ENCODE assay signal across 22 cellular contexts in the genomic region with DNA sequence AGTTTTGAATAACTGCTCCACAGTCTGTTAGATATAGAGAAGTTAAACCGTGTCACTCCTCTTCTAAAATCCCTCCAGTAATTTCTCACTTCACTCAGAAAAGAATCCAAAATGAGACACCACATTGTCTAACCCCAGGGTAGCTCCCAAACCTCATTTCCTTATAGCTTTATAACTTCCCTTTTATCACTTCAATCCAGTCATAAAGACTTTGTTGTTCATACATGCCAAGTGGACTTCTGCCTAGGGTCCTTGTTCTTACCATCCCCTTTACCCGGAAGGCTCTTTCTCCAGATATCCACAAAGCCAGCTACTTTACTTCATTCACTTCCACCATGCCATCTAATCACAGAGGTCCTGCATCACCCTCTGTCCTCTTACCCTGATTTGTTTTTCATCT.
"Had no signal": no experiment of that assay in that cellular context is flagged by ENCODE, and none has a peak within 500 bp of the region (broad histone marks: within the 10 kb centered on the region; RNA-seq: fewer than 3 reads in every experiment).

No MANE protein-coding gene starts in this region.

- H3K4me3 Mint-ChIP-seq: immature natural killer cell; naive thymus-derived CD8-positive, alpha-beta T cell had no signal

- FAIRE-seq: endometrium, keratinocyte had no signal

- DNase-seq: effector memory CD4-positive, alpha-beta T cell; glutamatergic neuron; immature natural killer cell; left ventricle myocardium inferior; mesenchymal stem cell; naive thymus-derived CD8-positive, alpha-beta T cell; sigmoid colon; stimulated activated CD4-positive, alpha-beta T cell treated with anti-CD3 and anti-CD28 coated beads, Interleukin-12 subunit alpha, Interleukin-12 subunit beta, amount 100 ng/mL, for 4 hours; stimulated activated naive CD4-positive, alpha-beta T cell; stomach; substantia nigra; trophoblast cell had no signal

- H3K27me3 ChIP-seq: esophagus muscularis mucosa, gastroesophageal sphincter, right atrium auricular region, sigmoid colon, stomach had no signal

- H3K27ac ChIP-seq: epithelial cell of prostate, esophagus muscularis mucosa, gastroesophageal sphincter, left ventricle myocardium inferior, neutrophil, right atrium auricular region, sigmoid colon, skin epidermis, stomach, thoracic aorta had no signal

- H3K4me1 ChIP-seq: esophagus muscularis mucosa, gastroesophageal sphincter, left ventricle myocardium inferior, right atrium auricular region, sigmoid colon, stomach had no signal

- H3K4me3 ChIP-seq: esophagus muscularis mucosa, gastroesophageal sphincter, left ventricle myocardium inferior, lung, right atrium auricular region, sigmoid colon, skin epidermis, stomach, thoracic aorta had no signal

- H3K9me3 ChIP-seq: esophagus muscularis mucosa, gastroesophageal sphincter, left ventricle myocardium inferior, neutrophil, right atrium auricular region, sigmoid colon, stomach, thoracic aorta had no signal

- H3K9me3 Mint-ChIP-seq: naive thymus-derived CD8-positive, alpha-beta T cell had no signal

- H3K27ac Mint-ChIP-seq: immature natural killer cell; naive thymus-derived CD8-positive, alpha-beta T cell had no signal

- ATAC-seq: gastroesophageal sphincter; naive thymus-derived CD8-positive, alpha-beta T cell had no signal

- H3K36me3 Mint-ChIP-seq: immature natural killer cell; naive thymus-derived CD8-positive, alpha-beta T cell had no signal

- H3K36me3 ChIP-seq: esophagus muscularis mucosa, gastroesophageal sphincter, left ventricle myocardium inferior, neutrophil, right atrium auricular region, sigmoid colon, stomach, thoracic aorta had no signal

- H3K4me1 Mint-ChIP-seq: immature natural killer cell; naive thymus-derived CD8-positive, alpha-beta T cell had no signal
